1 cellular context compared by ENCODE assay signal in genomic region chr1:204267191-204267601, GRCh38.
TF ChIP-seq lines count a peak whose summit lies in the region.

No MANE protein-coding gene starts in this region.

TF ChIP-seq in HepG2, 621 proteins besides CTCF, POLR2A, EP300 and RAD21 (continued from another document):
- no peak for TF ChIP-seq ZBED4 (CRISPR knock-in tag; IDR thresholded peaks at IDR 0.05; ENCODE audit: borderline replicate concordance)
- no peak for TF ChIP-seq PBX2 (CRISPR knock-in tag; IDR thresholded peaks at IDR 0.05)
- TF ChIP-seq PLRG1 (conservative IDR thresholded peaks at IDR 0.05), result no peak
- no peak for TF ChIP-seq TCF12 (IDR thresholded peaks at IDR 0.05)
- TF ChIP-seq TCF12 (CRISPR knock-in tag; IDR thresholded peaks at IDR 0.05), result no peak
- TF ChIP-seq ZKSCAN1 (IDR thresholded peaks at IDR 0.05; ENCODE audit: low read length), result no peak
- TF ChIP-seq ZNF879 (CRISPR knock-in tag; IDR thresholded peaks at IDR 0.05), result no peak
- 0 out of 2 replicates have a peak, but pooled peaks have one; percentile 9 for TF ChIP-seq ATF5 (CRISPR knock-in tag; IDR thresholded peaks at IDR 0.05; ENCODE audit: low read depth)
- no peak for TF ChIP-seq LCORL (IDR thresholded peaks at IDR 0.05)
- no peak for TF ChIP-seq LCORL (CRISPR knock-in tag; IDR thresholded peaks at IDR 0.05)
- no peak for TF ChIP-seq NR2F1 (CRISPR knock-in tag; IDR thresholded peaks at IDR 0.05)
- no peak for TF ChIP-seq MAFF (IDR thresholded peaks at IDR 0.05; ENCODE audit: low read depth, low read length)
- TF ChIP-seq SPEN (CRISPR knock-in tag; IDR thresholded peaks at IDR 0.05; ENCODE audit: low read depth), result 0 out of 2 replicates have a peak, but pooled peaks have one; percentile 21
